Comparison of ENCODE assay signal across 22 cellular contexts in genomic region chr3:51796859-51797258, GRCh38. TPM values are rescaled to one million over a fixed set of nuclear protein-coding genes. Genes with fewer than 3 reads are reported as not detected.
DNase-seq lines count a peak whose midpoint lies in the region; ATAC-seq and FAIRE-seq lines count a peak whose summit lies in the region.
"Had no signal": no experiment of that assay in that cellular context is flagged by ENCODE, and none has a peak within 500 bp of the region (broad histone marks: within the 10 kb centered on the region; RNA-seq: fewer than 3 reads in every experiment).

No MANE protein-coding gene starts in this region.

- ATAC-seq in GM19463 (IDR thresholded peaks at IDR 0.05; ENCODE audit: unreplicated experiment): no peak
- ATAC-seq: A549; effector memory CD8-positive, alpha-beta T cell had no signal

- H3K27ac ChIP-seq in mesendoderm (ENCODE audit: low read depth, low read length): no peak overlapping the region
- H3K27ac ChIP-seq: A549, SJSA1, thoracic aorta had no signal

- H3K4me1 ChIP-seq in mesendoderm (ENCODE audit: control insufficient read depth, low read depth, low read length): peaks cover 11% of the 10 kb centered on the region
- H3K4me1 ChIP-seq: A549, SJSA1 had no signal

- no peaks in the 10 kb centered on the region for H3K79me1 ChIP-seq in mesendoderm (ENCODE audit: low read length)

- no peak overlapping the region for H3K4me2 ChIP-seq in mesendoderm (ENCODE audit: low read length)
- H3K4me2 ChIP-seq: A549 had no signal

- H2AK5ac ChIP-seq in mesendoderm (ENCODE audit: low read length): no peak overlapping the region

- no peaks in the 10 kb centered on the region for H3K36me3 Mint-ChIP-seq in activated CD4-positive, alpha-beta T cell treated with anti-CD3 and anti-CD28 coated beads, Interleukin-2, amount 10 ng/mL, durations not matched to agents 7 days and 5 days (ENCODE audit: low read depth)
- peaks cover 11% of the 10 kb centered on the region for H3K36me3 Mint-ChIP-seq in activated CD4-positive, alpha-beta memory T cell treated with anti-CD3 and anti-CD28 coated beads, Interleukin-2, amount 10 ng/mL, durations not matched to agents 7 days and 5 days (ENCODE audit: low read depth)
- H3K36me3 Mint-ChIP-seq: immature natural killer cell, naive B cell had no signal

- whole genome bisulfite sequencing in mesendoderm (ENCODE audit: extremely low coverage, insufficient coverage, low lambda C conversion rate): no CpG with 5 or more reads among the region's 1 CpG

- POLR2A ChIA-PET in activated CD4-positive, alpha-beta T cell treated with anti-CD3 and anti-CD28 coated beads, Interleukin-2, amount 10 ng/mL, durations not matched to agents 7 days and 5 days (lab: Charles Lee): no interaction called here
- POLR2A ChIA-PET in activated CD4-positive, alpha-beta memory T cell treated with anti-CD3 and anti-CD28 coated beads, Interleukin-2, amount 10 ng/mL, durations not matched to agents 7 days and 5 days (lab: Charles Lee): interaction anchor here (0.7 to 1.9 kb wide), 5 partner anchors 8 to 144 kb away, joined by 3 to 10 read pairs (median 3); no protein-coding TSS in a partner anchor

- peaks cover 2% of the 10 kb centered on the region for H3K79me2 ChIP-seq in mesendoderm (ENCODE audit: control insufficient read depth, insufficient read depth, low read length)

- no peak overlapping the region for H4K5ac ChIP-seq in mesendoderm (ENCODE audit: low read length)

- peaks cover 17% of the 10 kb centered on the region for H3K27me3 Mint-ChIP-seq in activated CD4-positive, alpha-beta T cell treated with anti-CD3 and anti-CD28 coated beads, Interleukin-2, amount 10 ng/mL, durations not matched to agents 7 days and 5 days
- H3K27me3 Mint-ChIP-seq in activated CD4-positive, alpha-beta memory T cell treated with anti-CD3 and anti-CD28 coated beads, Interleukin-2, amount 10 ng/mL, durations not matched to agents 7 days and 5 days: peaks cover 12% of the 10 kb centered on the region
- H3K27me3 Mint-ChIP-seq: effector memory CD8-positive, alpha-beta T cell had no signal

- H3K56ac ChIP-seq in mesendoderm (ENCODE audit: low read length): no peak overlapping the region

- H3K18ac ChIP-seq in mesendoderm (ENCODE audit: low read length): peak overlapping the region; percentile 94

- no peak overlapping the region for H3K9ac ChIP-seq in mesendoderm (ENCODE audit: low read length)

- peak; percentile 16 for DNase-seq in activated CD4-positive, alpha-beta T cell treated with anti-CD3 and anti-CD28 coated beads, Interleukin-2, amount 10 ng/mL, durations not matched to agents 7 days and 5 days
- DNase-seq in activated CD4-positive, alpha-beta T cell treated with anti-CD3 and anti-CD28 coated beads, Interleukin-2, amount 50 U/mL, for 1 hour: no peak
- DNase-seq in GM18507 (ENCODE audit: extremely low spot score, insufficient read length, low read depth) (no peak), mesendoderm (no peak), GDM1 (lab: John Stamatoyannopoulos, UW) (no peak), HuH-7 (ENCODE audit: low spot score) (no peak)
- DNase-seq in activated CD4-positive, alpha-beta memory T cell treated with anti-CD3 and anti-CD28 coated beads, Interleukin-2, amount 10 ng/mL, durations not matched to agents 7 days and 5 days: peak; percentile 65
- DNase-seq: C1 segment of cervical spinal cord; effector memory CD8-positive, alpha-beta T cell; immature natural killer cell; naive B cell; NCI-H1417; NCI-H69; T1000 had no signal

- peak overlapping the region; percentile 25 for H3K4ac ChIP-seq in mesendoderm (ENCODE audit: low read depth, low read length)

- no peak overlapping the region for H2BK5ac ChIP-seq in mesendoderm (ENCODE audit: low read length)

- H2BK120ac ChIP-seq in mesendoderm (ENCODE audit: low read depth, low read length): no peak overlapping the region

- no peak overlapping the region for H3K4me3 ChIP-seq in mesendoderm (ENCODE audit: low read length)
- H3K4me3 ChIP-seq: A549, lung, SJSA1, thoracic aorta had no signal

- no peaks in the 10 kb centered on the region for H3K27me3 ChIP-seq in mesendoderm (ENCODE audit: insufficient read depth, low read length, poor library complexity)

- peak; percentile 67 for FAIRE-seq in GM18507 (lab: Jason Lieb, UNC)
- FAIRE-seq: A549, astrocyte had no signal

- H2BK15ac ChIP-seq in mesendoderm (replicated peaks; ENCODE audit: low read depth): peak overlapping the region; percentile 46

- no peak overlapping the region for H3K4me3 Mint-ChIP-seq in activated CD4-positive, alpha-beta T cell treated with anti-CD3 and anti-CD28 coated beads, Interleukin-2, amount 10 ng/mL, durations not matched to agents 7 days and 5 days
- H3K4me3 Mint-ChIP-seq in activated CD4-positive, alpha-beta memory T cell treated with anti-CD3 and anti-CD28 coated beads, Interleukin-2, amount 10 ng/mL, durations not matched to agents 7 days and 5 days: no peak overlapping the region
- H3K4me3 Mint-ChIP-seq: effector memory CD8-positive, alpha-beta T cell; immature natural killer cell; naive B cell had no signal

- H3K9me3 Mint-ChIP-seq in activated CD4-positive, alpha-beta T cell treated with anti-CD3 and anti-CD28 coated beads, Interleukin-2, amount 10 ng/mL, durations not matched to agents 7 days and 5 days: peaks cover 2% of the 10 kb centered on the region
- H3K9me3 Mint-ChIP-seq in activated CD4-positive, alpha-beta memory T cell treated with anti-CD3 and anti-CD28 coated beads, Interleukin-2, amount 10 ng/mL, durations not matched to agents 7 days and 5 days: no peaks in the 10 kb centered on the region
- H3K9me3 Mint-ChIP-seq: effector memory CD8-positive, alpha-beta T cell; naive B cell had no signal

- peak overlapping the region; percentile 79 for H3K27ac Mint-ChIP-seq in activated CD4-positive, alpha-beta T cell treated with anti-CD3 and anti-CD28 coated beads, Interleukin-2, amount 10 ng/mL, durations not matched to agents 7 days and 5 days
- peak overlapping the region; percentile 60 for H3K27ac Mint-ChIP-seq in activated CD4-positive, alpha-beta memory T cell treated with anti-CD3 and anti-CD28 coated beads, Interleukin-2, amount 10 ng/mL, durations not matched to agents 7 days and 5 days

- CTCF ChIA-PET in activated CD4-positive, alpha-beta T cell treated with anti-CD3 and anti-CD28 coated beads, Interleukin-2, amount 10 ng/mL, durations not matched to agents 7 days and 5 days (lab: Charles Lee): interaction anchor here (0.9 to 1.5 kb wide), 2 partner anchors 114 to 295 kb away, joined by 3 to 4 read pairs; no protein-coding TSS in a partner anchor
- CTCF ChIA-PET in activated CD4-positive, alpha-beta memory T cell treated with anti-CD3 and anti-CD28 coated beads, Interleukin-2, amount 10 ng/mL, durations not matched to agents 7 days and 5 days (lab: Charles Lee): interaction anchor here (0.5 to 8.1 kb wide), 9 partner anchors 78 to 322 kb away, joined by 3 to 73 read pairs (median 4); partner anchors contain the start of genes ACY1 and DCAF1

- H3K4me1 Mint-ChIP-seq in activated CD4-positive, alpha-beta T cell treated with anti-CD3 and anti-CD28 coated beads, Interleukin-2, amount 10 ng/mL, durations not matched to agents 7 days and 5 days: peaks cover 38% of the 10 kb centered on the region
- H3K4me1 Mint-ChIP-seq in activated CD4-positive, alpha-beta memory T cell treated with anti-CD3 and anti-CD28 coated beads, Interleukin-2, amount 10 ng/mL, durations not matched to agents 7 days and 5 days: peaks cover 45% of the 10 kb centered on the region
- H3K4me1 Mint-ChIP-seq: immature natural killer cell, naive B cell had no signal

- no peak overlapping the region for H4K8ac ChIP-seq in mesendoderm (ENCODE audit: low read depth, low read length)

- H3K36me3 ChIP-seq in mesendoderm (ENCODE audit: control insufficient read depth, insufficient read depth, low read length): no peaks in the 10 kb centered on the region
- H3K36me3 ChIP-seq: SJSA1, thoracic aorta had no signal

- H3K23ac ChIP-seq in mesendoderm (ENCODE audit: low read length): no peak overlapping the region

RNA-seq across cellular contexts. Expression of gene IQCF6, which starts 17.8 kb away (rescaled TPM):
- not detected for total RNA-seq in activated CD4-positive, alpha-beta T cell treated with anti-CD3 and anti-CD28 coated beads, Interleukin-2, amount 10 ng/mL, durations not matched to agents 7 days and 5 days
- not detected for total RNA-seq in activated CD4-positive, alpha-beta memory T cell treated with anti-CD3 and anti-CD28 coated beads, Interleukin-2, amount 10 ng/mL, durations not matched to agents 7 days and 5 days
- not detected for polyA plus RNA-seq in mesendoderm (2013, experiment 1 of 2)
- polyA plus RNA-seq in mesendoderm (2013, experiment 2 of 2): not detected
- total RNA-seq: astrocyte, fibroblast of lung, HT-29, lung, SJSA1, thoracic aorta had no signal
- polyA plus RNA-seq: A549, fibroblast of lung, immature natural killer cell, lung had no signal

Comparison
In these comparisons a context has a peak if more than half of its experiments do, and no peak if none do; other contexts are left out.
1. DNase-seq: peak in activated CD4-positive, alpha-beta T cell treated with anti-CD3 and anti-CD28 coated beads, Interleukin-2, amount 10 ng/mL, durations not matched to agents 7 days and 5 days (single experiment) and activated CD4-positive, alpha-beta memory T cell treated with anti-CD3 and anti-CD28 coated beads, Interleukin-2, amount 10 ng/mL, durations not matched to agents 7 days and 5 days (single experiment); none in activated CD4-positive, alpha-beta T cell treated with anti-CD3 and anti-CD28 coated beads, Interleukin-2, amount 50 U/mL, for 1 hour (single experiment), GM18507 (single experiment), mesendoderm (single experiment), GDM1 (single experiment) and HuH-7 (single experiment).